Comparison of ENCODE assay signal across 1 cellular context in genomic region chr1:151583796-151584195, GRCh38.
TF ChIP-seq lines count a peak whose summit lies in the region.

No MANE protein-coding gene starts in this region.

TF ChIP-seq in WTC11, 78 proteins besides CTCF, POLR2A, EP300 and RAD21 (continued from another document):
- TF ChIP-seq FOXP4 (CRISPR knock-in tag; IDR thresholded peaks at IDR 0.05) = no peak
- TF ChIP-seq ZNF396 (CRISPR knock-in tag; IDR thresholded peaks at IDR 0.05; ENCODE audit: borderline replicate concordance) = no peak
- no peak for TF ChIP-seq ZMAT4 (CRISPR knock-in tag; IDR thresholded peaks at IDR 0.05)
- TF ChIP-seq CREM (CRISPR knock-in tag; IDR thresholded peaks at IDR 0.05) = no peak
- no peak for TF ChIP-seq E2F4 (CRISPR knock-in tag; IDR thresholded peaks at IDR 0.05; ENCODE audit: borderline replicate concordance, low read depth)
- TF ChIP-seq SMAD4 (CRISPR knock-in tag; IDR thresholded peaks at IDR 0.05) = no peak
- no peak for TF ChIP-seq USF1 (CRISPR knock-in tag; IDR thresholded peaks at IDR 0.05)
- TF ChIP-seq ZNF532 (CRISPR knock-in tag; IDR thresholded peaks at IDR 0.05; ENCODE audit: borderline replicate concordance) = no peak
- no peak for TF ChIP-seq CDX4 (CRISPR knock-in tag; IDR thresholded peaks at IDR 0.05; ENCODE audit: borderline replicate concordance)
- TF ChIP-seq EMX1 (CRISPR knock-in tag; IDR thresholded peaks at IDR 0.05) = no peak
- no peak for TF ChIP-seq RORB (CRISPR knock-in tag; IDR thresholded peaks at IDR 0.05)
- no peak for TF ChIP-seq ZNF121 (CRISPR knock-in tag; IDR thresholded peaks at IDR 0.05)
- TF ChIP-seq ATF6 (CRISPR knock-in tag; IDR thresholded peaks at IDR 0.05) = no peak
- no peak for TF ChIP-seq GABPB1 (CRISPR knock-in tag; IDR thresholded peaks at IDR 0.05)
- no peak for TF ChIP-seq E2F1 (CRISPR knock-in tag; IDR thresholded peaks at IDR 0.05)
- TF ChIP-seq KAT7 (CRISPR knock-in tag; IDR thresholded peaks at IDR 0.05; ENCODE audit: borderline replicate concordance) = no peak
- no peak for TF ChIP-seq ZNF425 (CRISPR knock-in tag; conservative IDR thresholded peaks at IDR 0.05)
